ENCODE assay signal across 9 cellular contexts in the genomic region with DNA sequence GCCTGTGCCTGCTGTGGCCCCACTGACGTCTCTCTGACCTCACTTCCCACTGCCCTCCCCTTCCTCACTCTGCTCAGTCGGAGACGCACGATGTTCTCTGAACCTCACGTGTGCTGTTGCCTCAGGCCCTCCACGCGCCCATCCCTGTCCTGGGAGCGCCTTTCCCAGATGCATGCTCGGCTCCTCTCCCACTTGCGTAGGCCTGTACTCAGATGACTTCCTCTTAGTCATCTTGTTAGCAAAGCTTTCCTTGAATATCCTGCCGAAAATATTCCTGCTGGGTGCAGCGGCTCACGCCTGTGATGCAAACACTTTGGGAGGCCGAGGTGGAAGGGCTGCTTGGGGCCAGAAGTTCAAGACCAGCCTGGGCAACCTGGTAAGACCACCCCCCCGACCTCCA. TPM values are rescaled to one million over a fixed set of nuclear protein-coding genes. Genes with fewer than 3 reads are reported as not detected.
DNase-seq lines count a peak whose midpoint lies in the region; ATAC-seq, FAIRE-seq and TF ChIP-seq lines count a peak whose summit lies in the region.
"Had no signal": no experiment of that assay in that cellular context is flagged by ENCODE, and none has a peak within 500 bp of the region (broad histone marks: within the 10 kb centered on the region; RNA-seq: fewer than 3 reads in every experiment).

No MANE protein-coding gene starts in this region.

- ATAC-seq in HepG2: peak; percentile 14
- no peak for ATAC-seq in GM21737 (IDR thresholded peaks at IDR 0.05; ENCODE audit: unreplicated experiment)

- H3K4me2 ChIP-seq in HepG2 (ENCODE audit: low read depth, low read length): no peak overlapping the region

- H3K4me3 ChIP-seq in AG04449 (ENCODE audit: low read depth, low read length): no peak overlapping the region
- H3K4me3 ChIP-seq in cardiac fibroblast (replicated peaks in 1 of 2; ENCODE audit: low read depth in 2 of 2, low read length in 2 of 2): no peak overlapping the region
- no peak overlapping the region for H3K4me3 ChIP-seq in HepG2 (replicated peaks in 1 of 3; ENCODE audit: insufficient read depth in 1 of 3, low read depth in 2 of 3, low read length in 3 of 3)

- TF ChIP-seq CTCF in AG04449 (IDR thresholded peaks at IDR 0.05; ENCODE audit: insufficient read depth, low read length, missing control alignments) (no peak), cardiac fibroblast (IDR thresholded peaks at IDR 0.05; ENCODE audit: low read depth, low read length) (no peak), HepG2 (CRISPR knock-in tag; IDR thresholded peaks at IDR 0.05) (no peak)

- no peaks in the 10 kb centered on the region for H3K27me3 ChIP-seq in HepG2 (ENCODE audit: control insufficient read depth in 1 of 2, insufficient read depth in 2 of 2, low read length in 2 of 2)

- H3K79me2 ChIP-seq in HepG2 (ENCODE audit: insufficient read depth, low read length): no peaks in the 10 kb centered on the region

- in situ Hi-C loops in HepG2 (cut with HindIII; ENCODE audit: extremely low pct_ligation_motif_present, low pct_unique_long_range_greater_than_20kb): no loop called here

- TF ChIP-seq EP300 in HepG2 (IDR thresholded peaks at IDR 0.05; ENCODE audit: low read depth in 2 of 2, low read length in 2 of 2) (no peak), HepG2 (CRISPR knock-in tag; IDR thresholded peaks at IDR 0.05; ENCODE audit: borderline replicate concordance) (no peak)

- H3K4me1 ChIP-seq in HepG2 (ENCODE audit: insufficient read depth, low read length): no peaks in the 10 kb centered on the region

- no peak overlapping the region for H2AFZ ChIP-seq in HepG2 (ENCODE audit: low read length)

- FAIRE-seq in HepG2 (lab: Jason Lieb, UNC): no peak

- intact Hi-C loops in HepG2 (cut with micrococcal nuclease; ENCODE audit: unreplicated experiment): no loop called here

- WGBS in HepG2 (ENCODE audit: low lambda C conversion rate): 87% methylated on average over 15 of the region's 15 CpGs

- POLR2A ChIA-PET in AG04449 (lab: Yijun Ruan, JAX): no interaction called here
- POLR2A ChIA-PET in HepG2 (lab: Yijun Ruan, JAX): interaction anchor here (1.5 kb wide), 1 partner anchor 18 kb away, joined by 4 read pairs; no protein-coding TSS in a partner anchor

- H3K9me3 ChIP-seq in HepG2 (ENCODE audit: low read length): no peaks in the 10 kb centered on the region

- CTCF ChIA-PET in AG04449 (lab: Yijun Ruan, JAX): interaction anchor here (1.3 kb wide), 1 partner anchor 442 kb away, joined by 3 read pairs; no protein-coding TSS in a partner anchor
- CTCF ChIA-PET in HepG2 (lab: Yijun Ruan, JAX; ENCODE audit: low intra/inter-chr PET ratio, low total read pairs): no interaction called here

- peaks cover 1 to 3% of the 10 kb centered on the region in 2 experiments; a peak in 2 of 5 replicates for H3K36me3 ChIP-seq in HepG2 (replicated peaks in 1 of 2; ENCODE audit: control insufficient read depth in 1 of 2, insufficient read depth in 2 of 2, low read length in 2 of 2)

- no TSS peak for BruUV-seq in HepG2 (replicated peaks; lab: Mats Ljungman, UMichigan)

- no peak overlapping the region for H3K9ac ChIP-seq in HepG2 (ENCODE audit: insufficient read depth, low read depth, low read length)

- no peak for TF ChIP-seq POLR2A in HepG2 (IDR thresholded peaks at IDR 0.05; ENCODE audit: insufficient read depth in 1 of 2, low read depth in 2 of 2, low read length in 2 of 2)

- DNase-seq in AG04449 (ENCODE audit: low read depth, low spot score) (peak; percentile 83), NCI-H226 (peak; percentile 100), cardiac fibroblast (ENCODE audit: low read depth in 2 of 2) (peak; percentile 97 to 98), HepG2 (ENCODE audit: low spot score) (no peak), NCI-H2107 treated with DMSO at 0.1 percent for 48 hours (lab: John Stamatoyannopoulos, UW; ENCODE audit: unreplicated experiment) (no peak), HuH-7 (ENCODE audit: low spot score) (no peak)
- no peak for DNase-seq in activated naive CD4-positive, alpha-beta T cell treated with anti-CD3 and anti-CD28 coated beads, Interleukin-2, amount 50 U/mL, for 16 hours
- DNase-seq: stimulated activated CD4-positive, alpha-beta T cell treated with anti-CD3 and anti-CD28 coated beads, Interleukin-2, amount 100 ng/mL, for 48 hours had no signal

- H3K27ac ChIP-seq in HepG2 (ENCODE audit: extremely low read length, insufficient read depth, low read length): no peak overlapping the region

- H4K20me1 ChIP-seq in HepG2 (ENCODE audit: insufficient read depth, low read length): no peaks in the 10 kb centered on the region

- no peak for TF ChIP-seq RAD21 in HepG2 (CRISPR knock-in tag; IDR thresholded peaks at IDR 0.05)

RNA-seq across cellular contexts. Expression of gene SYT5, which starts 9.3 kb away (rescaled TPM):
- total RNA-seq in HepG2 (2016; rRNA removed; fragmentation: Illumina TruSeq; extraction: Trizol): not detected in 2 replicates
- not detected in 2 replicates for total RNA-seq in HepG2 (2016; cell fraction: cytosol; rRNA removed; fragmentation: Illumina TruSeq; extraction: Trizol; ENCODE audit: low read depth)
- total RNA-seq in HepG2 (2016; cell fraction: insoluble cytoplasmic fraction; rRNA removed; fragmentation: Illumina TruSeq; extraction: Trizol): not detected in 2 replicates
- total RNA-seq in HepG2 (2016; cell fraction: membrane; rRNA removed; fragmentation: Illumina TruSeq; extraction: Trizol): not detected in 2 replicates
- total RNA-seq in HepG2 (2016; cell fraction: nucleus; rRNA removed; fragmentation: Illumina TruSeq; extraction: Trizol): 0.12 TPM in 1 of 2 replicates, not detected in the other
- polyA plus RNA-seq in HepG2 (2011; rRNA removed): 0.04 TPM in 1 of 2 replicates, not detected in the other
- polyA plus RNA-seq in HepG2 (2011; cell fraction: cytosol; rRNA removed): 0.11 TPM in 1 of 2 replicates, not detected in the other
- 0.87 and 0.90 TPM in 2 replicates for polyA plus RNA-seq in HepG2 (2011; cell fraction: nucleus; rRNA removed)
- 0.24 and 0.25 TPM in 2 replicates for polyA plus RNA-seq in HepG2 (2012)
- polyA plus RNA-seq in HepG2 (2016; cell fraction: cytosol; fragmentation: Illumina TruSeq; extraction: Trizol; ENCODE audit: low read depth): not detected in 2 replicates
- not detected in 2 replicates for polyA plus RNA-seq in HepG2 (2016; cell fraction: insoluble cytoplasmic fraction; fragmentation: Illumina TruSeq; extraction: Trizol; ENCODE audit: low read depth)
- polyA plus RNA-seq in HepG2 (2016; cell fraction: membrane; fragmentation: Illumina TruSeq; extraction: Trizol; ENCODE audit: low read depth): not detected in 2 replicates
- not detected in 2 replicates for polyA plus RNA-seq in HepG2 (2016; cell fraction: nucleus; fragmentation: Illumina TruSeq; extraction: Trizol; ENCODE audit: insufficient read depth, low read depth)
- 0.05 and 0.52 TPM in 2 replicates for polyA minus RNA-seq in HepG2 (2011; rRNA and poly(A)+ RNA removed; ENCODE audit: low replicate concordance)
- polyA minus RNA-seq in HepG2 (2011; cell fraction: cytosol; rRNA and poly(A)+ RNA removed): not detected in 2 replicates
- polyA minus RNA-seq in HepG2 (2011; cell fraction: nucleus; rRNA and poly(A)+ RNA removed): 0.62 and 2.8 TPM in 2 replicates

RNA-seq across cellular contexts. Expression of gene PTPRH, which starts 19.9 kb away (rescaled TPM):
- 9.9 and 14.7 TPM in 2 replicates for total RNA-seq in HepG2 (2016; rRNA removed; fragmentation: Illumina TruSeq; extraction: Trizol)
- total RNA-seq in HepG2 (2016; cell fraction: cytosol; rRNA removed; fragmentation: Illumina TruSeq; extraction: Trizol; ENCODE audit: low read depth): 1.9 and 2.0 TPM in 2 replicates
- 8.4 and 15.2 TPM in 2 replicates for total RNA-seq in HepG2 (2016; cell fraction: insoluble cytoplasmic fraction; rRNA removed; fragmentation: Illumina TruSeq; extraction: Trizol)
- 5.0 and 5.3 TPM in 2 replicates for total RNA-seq in HepG2 (2016; cell fraction: membrane; rRNA removed; fragmentation: Illumina TruSeq; extraction: Trizol)
- 13.3 and 16.9 TPM in 2 replicates for total RNA-seq in HepG2 (2016; cell fraction: nucleus; rRNA removed; fragmentation: Illumina TruSeq; extraction: Trizol)
- polyA plus RNA-seq in HepG2 (2011; rRNA removed): 125 and 166 TPM in 2 replicates
- polyA plus RNA-seq in HepG2 (2011; cell fraction: cytosol; rRNA removed): 78.8 and 83.6 TPM in 2 replicates
- polyA plus RNA-seq in HepG2 (2011; cell fraction: nucleus; rRNA removed): 220 and 225 TPM in 2 replicates
- 52.4 and 60.5 TPM in 2 replicates for polyA plus RNA-seq in HepG2 (2012)
- 0.66 and 0.80 TPM in 2 replicates for polyA plus RNA-seq in HepG2 (2016; cell fraction: cytosol; fragmentation: Illumina TruSeq; extraction: Trizol; ENCODE audit: low read depth)
- polyA plus RNA-seq in HepG2 (2016; cell fraction: insoluble cytoplasmic fraction; fragmentation: Illumina TruSeq; extraction: Trizol; ENCODE audit: low read depth): 5.8 and 6.3 TPM in 2 replicates
- polyA plus RNA-seq in HepG2 (2016; cell fraction: membrane; fragmentation: Illumina TruSeq; extraction: Trizol; ENCODE audit: low read depth): 1.2 and 2.2 TPM in 2 replicates
- polyA plus RNA-seq in HepG2 (2016; cell fraction: nucleus; fragmentation: Illumina TruSeq; extraction: Trizol; ENCODE audit: insufficient read depth, low read depth): 19.3 and 22.0 TPM in 2 replicates
- polyA minus RNA-seq in HepG2 (2011; rRNA and poly(A)+ RNA removed; ENCODE audit: low replicate concordance): 4.3 and 150 TPM in 2 replicates
- 36.0 and 38.7 TPM in 2 replicates for polyA minus RNA-seq in HepG2 (2011; cell fraction: cytosol; rRNA and poly(A)+ RNA removed)
- 84.6 and 100 TPM in 2 replicates for polyA minus RNA-seq in HepG2 (2011; cell fraction: nucleus; rRNA and poly(A)+ RNA removed)

RNA-seq across cellular contexts. Expression of gene DNAAF3, which starts 23.0 kb away (rescaled TPM):
- total RNA-seq in HepG2 (2016; rRNA removed; fragmentation: Illumina TruSeq; extraction: Trizol): 0.40 and 0.41 TPM in 2 replicates
- 0.40 TPM in 1 of 2 replicates, not detected in the other for total RNA-seq in HepG2 (2016; cell fraction: cytosol; rRNA removed; fragmentation: Illumina TruSeq; extraction: Trizol; ENCODE audit: low read depth)
- 0.17 and 0.30 TPM in 2 replicates for total RNA-seq in HepG2 (2016; cell fraction: insoluble cytoplasmic fraction; rRNA removed; fragmentation: Illumina TruSeq; extraction: Trizol)
- 0.17 and 0.34 TPM in 2 replicates for total RNA-seq in HepG2 (2016; cell fraction: membrane; rRNA removed; fragmentation: Illumina TruSeq; extraction: Trizol)
- total RNA-seq in HepG2 (2016; cell fraction: nucleus; rRNA removed; fragmentation: Illumina TruSeq; extraction: Trizol): 0.66 and 1.1 TPM in 2 replicates
- 0.30 and 0.33 TPM in 2 replicates for polyA plus RNA-seq in HepG2 (2011; rRNA removed)
- 0.12 and 0.27 TPM in 2 replicates for polyA plus RNA-seq in HepG2 (2011; cell fraction: cytosol; rRNA removed)
- 1.0 and 1.6 TPM in 2 replicates for polyA plus RNA-seq in HepG2 (2011; cell fraction: nucleus; rRNA removed)
- polyA plus RNA-seq in HepG2 (2012): 0.24 and 0.31 TPM in 2 replicates
- polyA plus RNA-seq in HepG2 (2016; cell fraction: cytosol; fragmentation: Illumina TruSeq; extraction: Trizol; ENCODE audit: low read depth): 0.28 TPM in 1 of 2 replicates, not detected in the other
- polyA plus RNA-seq in HepG2 (2016; cell fraction: insoluble cytoplasmic fraction; fragmentation: Illumina TruSeq; extraction: Trizol; ENCODE audit: low read depth): 0.41 and 0.73 TPM in 2 replicates
- polyA plus RNA-seq in HepG2 (2016; cell fraction: membrane; fragmentation: Illumina TruSeq; extraction: Trizol; ENCODE audit: low read depth): not detected in 2 replicates
- polyA plus RNA-seq in HepG2 (2016; cell fraction: nucleus; fragmentation: Illumina TruSeq; extraction: Trizol; ENCODE audit: insufficient read depth, low read depth): 1.1 and 1.9 TPM in 2 replicates
- polyA minus RNA-seq in HepG2 (2011; rRNA and poly(A)+ RNA removed; ENCODE audit: low replicate concordance): 0.06 and 16.2 TPM in 2 replicates
- not detected in 2 replicates for polyA minus RNA-seq in HepG2 (2011; cell fraction: cytosol; rRNA and poly(A)+ RNA removed)
- 0.26 TPM in 1 of 2 replicates, not detected in the other for polyA minus RNA-seq in HepG2 (2011; cell fraction: nucleus; rRNA and poly(A)+ RNA removed)

RNA-seq across cellular contexts. Expression of gene TNNI3, which starts 31.9 kb away (rescaled TPM):
- 3.5 and 3.7 TPM in 2 replicates for total RNA-seq in HepG2 (2016; rRNA removed; fragmentation: Illumina TruSeq; extraction: Trizol)
- 1.9 and 3.2 TPM in 2 replicates for total RNA-seq in HepG2 (2016; cell fraction: cytosol; rRNA removed; fragmentation: Illumina TruSeq; extraction: Trizol; ENCODE audit: low read depth)
- 3.8 and 5.6 TPM in 2 replicates for total RNA-seq in HepG2 (2016; cell fraction: insoluble cytoplasmic fraction; rRNA removed; fragmentation: Illumina TruSeq; extraction: Trizol)
- 2.0 and 2.4 TPM in 2 replicates for total RNA-seq in HepG2 (2016; cell fraction: membrane; rRNA removed; fragmentation: Illumina TruSeq; extraction: Trizol)
- total RNA-seq in HepG2 (2016; cell fraction: nucleus; rRNA removed; fragmentation: Illumina TruSeq; extraction: Trizol): 1.6 and 2.3 TPM in 2 replicates
- polyA plus RNA-seq in HepG2 (2011; rRNA removed): 3.7 TPM in 2 replicates
- polyA plus RNA-seq in HepG2 (2011; cell fraction: cytosol; rRNA removed): 4.8 and 5.7 TPM in 2 replicates
- polyA plus RNA-seq in HepG2 (2011; cell fraction: nucleus; rRNA removed): 2.4 and 3.1 TPM in 2 replicates
- polyA plus RNA-seq in HepG2 (2012): 4.6 and 9.0 TPM in 2 replicates
- polyA plus RNA-seq in HepG2 (2016; cell fraction: cytosol; fragmentation: Illumina TruSeq; extraction: Trizol; ENCODE audit: low read depth): 1.5 and 2.8 TPM in 2 replicates
- 4.3 and 5.1 TPM in 2 replicates for polyA plus RNA-seq in HepG2 (2016; cell fraction: insoluble cytoplasmic fraction; fragmentation: Illumina TruSeq; extraction: Trizol; ENCODE audit: low read depth)
- polyA plus RNA-seq in HepG2 (2016; cell fraction: membrane; fragmentation: Illumina TruSeq; extraction: Trizol; ENCODE audit: low read depth): 1.1 and 1.6 TPM in 2 replicates
- polyA plus RNA-seq in HepG2 (2016; cell fraction: nucleus; fragmentation: Illumina TruSeq; extraction: Trizol; ENCODE audit: insufficient read depth, low read depth): 3.4 TPM in 2 replicates
- polyA minus RNA-seq in HepG2 (2011; rRNA and poly(A)+ RNA removed; ENCODE audit: low replicate concordance): 0.48 and 0.75 TPM in 2 replicates
- polyA minus RNA-seq in HepG2 (2011; cell fraction: cytosol; rRNA and poly(A)+ RNA removed): not detected in 2 replicates
- polyA minus RNA-seq in HepG2 (2011; cell fraction: nucleus; rRNA and poly(A)+ RNA removed): not detected in 2 replicates

RNA-seq across cellular contexts. Expression of gene TMEM86B, which starts 39.1 kb away (rescaled TPM):
- 6.0 and 9.6 TPM in 2 replicates for total RNA-seq in HepG2 (2016; rRNA removed; fragmentation: Illumina TruSeq; extraction: Trizol)
- total RNA-seq in HepG2 (2016; cell fraction: cytosol; rRNA removed; fragmentation: Illumina TruSeq; extraction: Trizol; ENCODE audit: low read depth): 9.6 and 12.1 TPM in 2 replicates
- 6.1 and 10.1 TPM in 2 replicates for total RNA-seq in HepG2 (2016; cell fraction: insoluble cytoplasmic fraction; rRNA removed; fragmentation: Illumina TruSeq; extraction: Trizol)
- 13.1 and 18.6 TPM in 2 replicates for total RNA-seq in HepG2 (2016; cell fraction: membrane; rRNA removed; fragmentation: Illumina TruSeq; extraction: Trizol)
- 7.1 and 10.0 TPM in 2 replicates for total RNA-seq in HepG2 (2016; cell fraction: nucleus; rRNA removed; fragmentation: Illumina TruSeq; extraction: Trizol)
- polyA plus RNA-seq in HepG2 (2011; rRNA removed): 7.7 and 10.7 TPM in 2 replicates
- 6.2 and 9.1 TPM in 2 replicates for polyA plus RNA-seq in HepG2 (2011; cell fraction: cytosol; rRNA removed)
- polyA plus RNA-seq in HepG2 (2011; cell fraction: nucleus; rRNA removed): 66.7 and 95.0 TPM in 2 replicates
- polyA plus RNA-seq in HepG2 (2012): 16.2 and 16.6 TPM in 2 replicates
- 22.1 and 25.3 TPM in 2 replicates for polyA plus RNA-seq in HepG2 (2016; cell fraction: cytosol; fragmentation: Illumina TruSeq; extraction: Trizol; ENCODE audit: low read depth)
- polyA plus RNA-seq in HepG2 (2016; cell fraction: insoluble cytoplasmic fraction; fragmentation: Illumina TruSeq; extraction: Trizol; ENCODE audit: low read depth): 8.1 and 13.8 TPM in 2 replicates
- polyA plus RNA-seq in HepG2 (2016; cell fraction: membrane; fragmentation: Illumina TruSeq; extraction: Trizol; ENCODE audit: low read depth): 27.2 and 29.7 TPM in 2 replicates
- polyA plus RNA-seq in HepG2 (2016; cell fraction: nucleus; fragmentation: Illumina TruSeq; extraction: Trizol; ENCODE audit: insufficient read depth, low read depth): 36.9 and 38.1 TPM in 2 replicates
- polyA minus RNA-seq in HepG2 (2011; rRNA and poly(A)+ RNA removed; ENCODE audit: low replicate concordance): 1.9 and 14.4 TPM in 2 replicates
- polyA minus RNA-seq in HepG2 (2011; cell fraction: cytosol; rRNA and poly(A)+ RNA removed): 2.9 and 3.2 TPM in 2 replicates
- 7.1 and 7.8 TPM in 2 replicates for polyA minus RNA-seq in HepG2 (2011; cell fraction: nucleus; rRNA and poly(A)+ RNA removed)

Comparison
In these comparisons a context has a peak if more than half of its experiments do, and no peak if none do; other contexts are left out.
1. DNase-seq: peak in AG04449 (single experiment), NCI-H226 (single experiment) and cardiac fibroblast (2 of 2); none in HepG2 (single experiment), NCI-H2107 treated with DMSO at 0.1 percent for 48 hours (single experiment), HuH-7 (single experiment) and activated naive CD4-positive, alpha-beta T cell treated with anti-CD3 and anti-CD28 coated beads, Interleukin-2, amount 50 U/mL, for 16 hours (single experiment).